ENCODE assay signal across 1 cellular context in genomic region chr1:45857101-45857700, GRCh38.
TF ChIP-seq lines count a peak whose summit lies in the region.

No MANE protein-coding gene starts in this region.

TF ChIP-seq in GM12878, 131 proteins besides CTCF, POLR2A, EP300 and RAD21:
- TF ChIP-seq ZBTB40 (IDR thresholded peaks at IDR 0.05; ENCODE audit: borderline replicate concordance) (no peak), CEBPB (IDR thresholded peaks at IDR 0.05; ENCODE audit: borderline replicate concordance in 1 of 2, low read depth in 2 of 2, low read length in 2 of 2) (no peak), IKZF1 (conservative IDR thresholded peaks at IDR 0.05) (no peak), NKRF (conservative IDR thresholded peaks at IDR 0.05) (no peak), POLR2AphosphoS5 (IDR thresholded peaks at IDR 0.05; ENCODE audit: low read length) (no peak), IRF4 (IDR thresholded peaks at IDR 0.05; ENCODE audit: low read depth, low read length) (no peak), HDAC6 (IDR thresholded peaks at IDR 0.05; ENCODE audit: unreplicated experiment) (no peak), ZSCAN29 (IDR thresholded peaks at IDR 0.05) (no peak), ZNF592 (IDR thresholded peaks at IDR 0.05) (no peak), LARP7 (IDR thresholded peaks at IDR 0.05) (no peak), ATF2 (IDR thresholded peaks at IDR 0.05; ENCODE audit: low read length) (no peak), SP1 (IDR thresholded peaks at IDR 0.05; ENCODE audit: low read depth, low read length) (no peak), MTA2 (IDR thresholded peaks at IDR 0.05; ENCODE audit: low read depth) (no peak), MEF2B (IDR thresholded peaks at IDR 0.05; ENCODE audit: partially characterized antibody, poor library complexity, severe bottlenecking) (no peak), STAT1 (conservative IDR thresholded peaks at IDR 0.05) (no peak), MAX (IDR thresholded peaks at IDR 0.05; ENCODE audit: low read depth, low read length) (no peak), ETV6 (conservative IDR thresholded peaks at IDR 0.05 in 1 of 2, IDR thresholded peaks at IDR 0.05 in 1 of 2; ENCODE audit: borderline replicate concordance in 1 of 2, low read depth in 1 of 2) (no peak), USF2 (IDR thresholded peaks at IDR 0.05; ENCODE audit: borderline replicate concordance, low read depth, low read length) (no peak), KLF5 (IDR thresholded peaks at IDR 0.05; ENCODE audit: partially characterized antibody) (no peak)
TF ChIP-seq in GM12878: peak in this region for 0.
